Comparison of ENCODE assay signal across 8 cellular contexts in genomic region chr6:31620586-31621319, GRCh38. TPM values are rescaled to one million over a fixed set of nuclear protein-coding genes. Genes with fewer than 3 reads are reported as not detected.
DNase-seq lines count a peak whose midpoint lies in the region; ATAC-seq, FAIRE-seq and TF ChIP-seq lines count a peak whose summit lies in the region.

Gene PRRC2A (plus strand): TSS chr6:31620715. CDS start chr6:31622790, 2,075 bp downstream.

- H3K27me3 Mint-ChIP-seq in astrocyte (ENCODE audit: low read depth, unreplicated experiment) = peaks cover 4% of the 10 kb centered on the region

- H3K36me3 ChIP-seq in H7 (replicated peaks; ENCODE audit: control insufficient read depth, insufficient read depth, low read length) (peaks cover 26% of the 10 kb centered on the region), astrocyte (ENCODE audit: insufficient read depth, low read length) (peaks cover 21% of the 10 kb centered on the region), skeletal muscle satellite cell (ENCODE audit: insufficient read depth, low read length) (peaks cover 38% of the 10 kb centered on the region)

- peak within 1 kb of the TSS; percentile 99 for H3K27ac ChIP-seq in astrocyte (ENCODE audit: low read depth, low read length)

- H3K9me3 ChIP-seq in astrocyte (ENCODE audit: insufficient read depth, low read depth, low read length) (no peaks in the 10 kb centered on the region), skeletal muscle satellite cell (replicated peaks; ENCODE audit: low read length) (no peaks in the 10 kb centered on the region)

- H3K4me1 ChIP-seq in astrocyte (ENCODE audit: insufficient read depth, low read length) (peaks cover 12% of the 10 kb centered on the region), skeletal muscle satellite cell (ENCODE audit: control insufficient read depth, insufficient read depth, low read length) (peaks cover 15% of the 10 kb centered on the region)

- H3K4me3 Mint-ChIP-seq in astrocyte (ENCODE audit: unreplicated experiment) = peak within 1 kb of the TSS; percentile 97

- no peaks in the 10 kb centered on the region for H3K9me3 Mint-ChIP-seq in astrocyte (ENCODE audit: unreplicated experiment)

- peaks cover 11% of the 10 kb centered on the region for H3K4me1 Mint-ChIP-seq in astrocyte (ENCODE audit: low read depth, unreplicated experiment)

- peak within 1 kb of the TSS; percentile 99 for H3K4me3 ChIP-seq in GM08714 (ENCODE audit: low read length)
- peak within 1 kb of the TSS; percentile 77 for H3K4me3 ChIP-seq in H7 (ENCODE audit: insufficient read depth, low read depth, low read length)
- H3K4me3 ChIP-seq in LNCaP clone FGC (ENCODE audit: low read depth, low read length) = peak within 1 kb of the TSS; percentile 99
- H3K4me3 ChIP-seq in astrocyte (ENCODE audit: insufficient read depth, low read depth, low read length) = peak within 1 kb of the TSS; percentile 77
- H3K4me3 ChIP-seq in iPS-11a (ENCODE audit: low read depth, low read length) = peak within 1 kb of the TSS; percentile 89
- peak within 1 kb of the TSS; percentile 100 for H3K4me3 ChIP-seq in skeletal muscle satellite cell (ENCODE audit: low read length)

- FAIRE-seq in astrocyte (lab: Jason Lieb, UNC) = no peak

- peaks cover 47% of the 10 kb centered on the region for H4K20me1 ChIP-seq in astrocyte (ENCODE audit: insufficient read depth, low read length)

- no peaks in the 10 kb centered on the region for H3K27me3 ChIP-seq in H7 (ENCODE audit: control insufficient read depth, insufficient read depth, low read length)
- H3K27me3 ChIP-seq in astrocyte (ENCODE audit: insufficient read depth, low read length) = no peaks in the 10 kb centered on the region
- H3K27me3 ChIP-seq in skeletal muscle satellite cell (ENCODE audit: control insufficient read depth, insufficient read depth, low read length) = no peaks in the 10 kb centered on the region

- H3K9ac ChIP-seq in astrocyte (ENCODE audit: low read length) = peak within 1 kb of the TSS; percentile 93
- H3K9ac ChIP-seq in skeletal muscle satellite cell (ENCODE audit: low read depth, low read length) = peak within 1 kb of the TSS; percentile 100

- H3K4me2 ChIP-seq in astrocyte (ENCODE audit: low read length) (peak within 1 kb of the TSS; percentile 94), skeletal muscle satellite cell (ENCODE audit: low read length) (peak within 1 kb of the TSS; percentile 95)

- H3K79me2 ChIP-seq in astrocyte (ENCODE audit: insufficient read depth, low read length) = peaks cover 51% of the 10 kb centered on the region

- peaks cover 20% of the 10 kb centered on the region for H3K36me3 Mint-ChIP-seq in astrocyte (ENCODE audit: low read depth, unreplicated experiment)

- peak within 1 kb of the TSS; percentile 82 for H2AFZ ChIP-seq in astrocyte (ENCODE audit: low read depth, low read length)

- TF ChIP-seq CTCF in LNCaP clone FGC (IDR thresholded peaks at IDR 0.05; ENCODE audit: control insufficient read depth, extremely low read depth, insufficient read depth) (no peak), astrocyte (IDR thresholded peaks at IDR 0.05; ENCODE audit: insufficient read depth, low read depth, low read length) (no peak)

- peak; percentile 80 for ATAC-seq in SK-N-SH treated with all-trans-retinoic acid at 6 μM for 48 hours

- peak within 1 kb of the TSS; percentile 98 for H3K27ac Mint-ChIP-seq in astrocyte (ENCODE audit: unreplicated experiment)

- DNase-seq in H7 = peak; percentile 99
- no peak for DNase-seq in LNCaP clone FGC (ENCODE audit: low read depth)
- no peak for DNase-seq in astrocyte (ENCODE audit: low read depth)
- DNase-seq in kidney tubule cell (ENCODE audit: low spot score) = no peak

TF ChIP-seq in SK-N-SH treated with all-trans-retinoic acid at 6 μM for 48 hours, 23 proteins besides CTCF, POLR2A, EP300 and RAD21 (continues in another document):
- TF ChIP-seq RARB (CRISPR knock-in tag; IDR thresholded peaks at IDR 0.05) (no peak), ZNF565 (CRISPR knock-in tag; conservative IDR thresholded peaks at IDR 0.05; ENCODE audit: low read depth) (no peak), ISL1 (CRISPR knock-in tag; IDR thresholded peaks at IDR 0.05) (no peak), PPARA (CRISPR knock-in tag; IDR thresholded peaks at IDR 0.05; ENCODE audit: borderline replicate concordance) (no peak), POU6F1 (CRISPR knock-in tag; IDR thresholded peaks at IDR 0.05; ENCODE audit: borderline replicate concordance, low read depth) (no peak), OSR1 (CRISPR knock-in tag; IDR thresholded peaks at IDR 0.05) (no peak), GLIS3 (CRISPR knock-in tag; IDR thresholded peaks at IDR 0.05) (peak; percentile 18; the same call in 1 of the 2 replicates), ZFP30 (CRISPR knock-in tag; IDR thresholded peaks at IDR 0.05) (no peak), TSHZ2 (CRISPR knock-in tag; IDR thresholded peaks at IDR 0.05) (no peak), ZNF8 (CRISPR knock-in tag; IDR thresholded peaks at IDR 0.05) (no peak), ZNF70 (CRISPR knock-in tag; IDR thresholded peaks at IDR 0.05) (no peak), PATZ1 (CRISPR knock-in tag; IDR thresholded peaks at IDR 0.05; ENCODE audit: borderline replicate concordance) (no peak; the same call in 1 of the 2 replicates), TCF4 (CRISPR knock-in tag; IDR thresholded peaks at IDR 0.05; ENCODE audit: borderline replicate concordance) (no peak), SNAI2 (CRISPR knock-in tag; IDR thresholded peaks at IDR 0.05) (no peak), ARNTL (CRISPR knock-in tag; IDR thresholded peaks at IDR 0.05; ENCODE audit: borderline replicate concordance, low read depth) (no peak), CSRNP3 (CRISPR knock-in tag; IDR thresholded peaks at IDR 0.05) (no peak)

RNA-seq across cellular contexts. Expression of gene PRRC2A, which starts in this region (rescaled TPM):
- 163 and 176 TPM in 2 replicates for total RNA-seq in H7 (2014; rRNA removed; shearing (Covaris generic))
- 180 and 188 TPM in 2 replicates for total RNA-seq in astrocyte
- 58.1 and 66.8 TPM in 2 replicates for total RNA-seq in skeletal muscle satellite cell (2012; rRNA removed)
